9 cellular contexts compared by ENCODE assay signal in the genomic region with DNA sequence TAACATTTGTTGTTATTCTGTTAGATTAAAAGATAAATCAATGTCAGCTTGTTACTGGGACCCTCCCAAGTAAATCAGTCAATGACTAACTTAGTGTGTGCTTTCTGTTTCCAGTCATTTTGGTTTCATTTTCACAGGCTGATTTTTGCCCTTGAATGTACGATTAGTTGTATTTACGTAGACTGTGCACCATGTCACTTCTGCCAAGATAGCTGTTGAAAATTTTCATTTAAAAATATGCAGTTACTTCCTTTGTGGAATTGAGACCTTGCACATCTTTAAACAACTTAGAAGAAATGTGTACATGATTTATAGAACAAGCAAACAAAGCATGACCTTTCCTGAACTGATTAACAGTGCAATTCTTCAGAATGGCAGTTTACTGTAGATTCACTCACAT.
DNase-seq lines count a peak whose midpoint lies in the region; ATAC-seq, FAIRE-seq and TF ChIP-seq lines count a peak whose summit lies in the region.
"Had no signal": no experiment of that assay in that cellular context is flagged by ENCODE, and none has a peak within 500 bp of the region (broad histone marks: within the 10 kb centered on the region; RNA-seq: fewer than 3 reads in every experiment).

No MANE protein-coding gene starts in this region.

- H3K27ac ChIP-seq in pancreas (peak overlapping the region in 2 of 4 donors; percentile 17 to 62), upper lobe of left lung (no peak overlapping the region)

- FAIRE-seq in pancreas (lab: Jason Lieb, UNC) = no peak
- FAIRE-seq: H1 had no signal

- TF ChIP-seq CTCF in pancreas (IDR thresholded peaks at IDR 0.05) (no peak), upper lobe of left lung (IDR thresholded peaks at IDR 0.05) (no peak)

- no peaks in the 10 kb centered on the region for H3K9me3 ChIP-seq in pancreas
- H3K9me3 ChIP-seq in upper lobe of left lung = no peaks in the 10 kb centered on the region

- ATAC-seq in GM18873 (IDR thresholded peaks at IDR 0.05; ENCODE audit: low FRiP score, unreplicated experiment) = peak; percentile 95
- ATAC-seq in HG02885 (IDR thresholded peaks at IDR 0.05; ENCODE audit: poor library complexity, unreplicated experiment) = peak; percentile 77
- ATAC-seq in pancreas = peak in 3 of 4 donors; percentile 59 to 75 (median 71)
- ATAC-seq in upper lobe of left lung (ENCODE audit: low FRiP score in 2 of 2) = no peak

- DNase-seq in amniotic epithelial cell (ENCODE audit: low read depth) (peak; percentile 41), pancreas (no peak), amygdala (lab: John Stamatoyannopoulos, UW) (no peak), upper lobe of left lung (no peak), DMS 273 treated with DMSO at 0.1 percent for 48 hours (lab: John Stamatoyannopoulos, UW) (no peak), NCI-H2107 treated with DMSO at 0.1 percent for 48 hours (lab: John Stamatoyannopoulos, UW; ENCODE audit: unreplicated experiment) (no peak)

- no peak for TF ChIP-seq POLR2A in upper lobe of left lung (IDR thresholded peaks at IDR 0.05)

- TF ChIP-seq EP300 in upper lobe of left lung (IDR thresholded peaks at IDR 0.05) = no peak

- H3K36me3 ChIP-seq in pancreas = no peaks in the 10 kb centered on the region
- no peaks in the 10 kb centered on the region for H3K36me3 ChIP-seq in upper lobe of left lung

- no peaks in the 10 kb centered on the region for H3K27me3 ChIP-seq in pancreas
- H3K27me3 ChIP-seq in upper lobe of left lung = no peaks in the 10 kb centered on the region

- intact Hi-C loops in pancreas (cut with DNase I) = no loop called here

- 1 to 7% methylated on average over 2 of the region's 2 CpGs for WGBS in pancreas, 2 donors
- WGBS in upper lobe of left lung, 2 donors = 42 to 59% methylated on average over 2 of the region's 2 CpGs

- peaks cover 7 to 19% (median 13%) of the 10 kb centered on the region in 3 donors for H3K4me1 ChIP-seq in pancreas
- peaks cover 12 to 21% (median 16%) of the 10 kb centered on the region in 4 donors for H3K4me1 ChIP-seq in upper lobe of left lung

- H3K4me3 ChIP-seq in pancreas = peak overlapping the region in 1 of 4 donors; percentile 6
- H3K4me3 ChIP-seq in upper lobe of left lung = peak overlapping the region in 1 of 4 donors; percentile 16

Comparison
In these comparisons a context has a peak if more than half of its experiments do, and no peak if none do; other contexts are left out.
1. ATAC-seq: peak in GM18873 (single experiment), HG02885 (single experiment) and pancreas (3 of 4); none in upper lobe of left lung (0 of 2).